8 cellular contexts compared by ENCODE assay signal in genomic region chr1:35031103-35031452, GRCh38. TPM values are rescaled to one million over a fixed set of nuclear protein-coding genes. Genes with fewer than 3 reads are reported as not detected.
DNase-seq lines count a peak whose midpoint lies in the region; ATAC-seq lines count a peak whose summit lies in the region.

No MANE protein-coding gene starts in this region.

- in situ Hi-C loops in SK-MEL-5 (cut with HindIII; ENCODE audit: low pct_unique_long_range_greater_than_20kb, low sequenced_read_pairs) = no loop called here

- DNase-seq in AG08395 (ENCODE audit: low spot score) = peak; percentile 59
- peak; percentile 7 for DNase-seq in SK-MEL-5 (ENCODE audit: low read depth, low spot score)
- DNase-seq in adipocyte (ENCODE audit: low read depth) = peak; percentile 68
- peak; percentile 43 for DNase-seq in hepatic stellate cell (ENCODE audit: low spot score)
- DNase-seq in skeletal muscle cell (ENCODE audit: low read depth) = no peak
- DNase-seq in SIG-M5 (lab: John Stamatoyannopoulos, UW) = no peak

- H3K36me3 ChIP-seq in adipocyte (ENCODE audit: control insufficient read depth, insufficient read depth, low read length, severe bottlenecking) = peaks cover 16% of the 10 kb centered on the region

- peak overlapping the region; percentile 92 for H3K9ac ChIP-seq in adipocyte (ENCODE audit: low read length)

- H3K4me3 ChIP-seq in adipocyte (ENCODE audit: low read length) (peak overlapping the region; percentile 94), skeletal muscle cell (ENCODE audit: low read depth, low read length) (peak overlapping the region; percentile 88)

- H3K9me3 ChIP-seq in adipocyte (ENCODE audit: control insufficient read depth, low read length) = peaks cover 3% of the 10 kb centered on the region

- peaks cover 15% of the 10 kb centered on the region for H3K4me1 ChIP-seq in adipocyte (ENCODE audit: control insufficient read depth, insufficient read depth, low read length)

- H3K27me3 ChIP-seq in adipocyte (replicated peaks; ENCODE audit: control insufficient read depth, insufficient read depth, low read length) = no peaks in the 10 kb centered on the region

- ATAC-seq in GM21528 (IDR thresholded peaks at IDR 0.05; ENCODE audit: low FRiP score, unreplicated experiment) = peak; percentile 17
- no peak for ATAC-seq in HG02623 (IDR thresholded peaks at IDR 0.05; ENCODE audit: unreplicated experiment)

RNA-seq across cellular contexts. Expression of gene ZMYM6, which starts 0.7 kb away (rescaled TPM):
- 10.0 and 10.4 TPM in 2 replicates for total RNA-seq in SK-MEL-5 (2014; rRNA removed; shearing (Covaris generic))
- polyA plus RNA-seq in SK-MEL-5 (2015; cell fraction: cytosol; rRNA removed) = 5.5 and 8.6 TPM in 2 replicates
- polyA plus RNA-seq in SK-MEL-5 (2015; cell fraction: nucleus; rRNA removed) = 47.3 and 65.0 TPM in 2 replicates

RNA-seq across cellular contexts. Expression of gene TMEM35B, which starts 45.9 kb away (rescaled TPM):
- 22.7 and 22.9 TPM in 2 replicates for total RNA-seq in SK-MEL-5 (2014; rRNA removed; shearing (Covaris generic))
- 18.2 and 21.4 TPM in 2 replicates for polyA plus RNA-seq in SK-MEL-5 (2015; cell fraction: cytosol; rRNA removed)
- polyA plus RNA-seq in SK-MEL-5 (2015; cell fraction: nucleus; rRNA removed) = 10.3 and 16.1 TPM in 2 replicates

RNA-seq across cellular contexts. Expression of gene ZMYM1, which starts 48.1 kb away (rescaled TPM):
- total RNA-seq in SK-MEL-5 (2014; rRNA removed; shearing (Covaris generic)) = 18.8 and 19.3 TPM in 2 replicates
- 6.4 and 12.1 TPM in 2 replicates for polyA plus RNA-seq in SK-MEL-5 (2015; cell fraction: cytosol; rRNA removed)
- 39.8 and 41.2 TPM in 2 replicates for polyA plus RNA-seq in SK-MEL-5 (2015; cell fraction: nucleus; rRNA removed)

Comparison
In these comparisons a context has a peak if more than half of its experiments do, and no peak if none do; other contexts are left out.
1. DNase-seq: peak in AG08395 (single experiment), SK-MEL-5 (single experiment), adipocyte (single experiment) and hepatic stellate cell (single experiment); none in skeletal muscle cell (single experiment) and SIG-M5 (single experiment).